Comparison of ENCODE assay signal across 26 cellular contexts in genomic region chr19:13411899-13412298, GRCh38.
"Had no signal": no experiment of that assay in that cellular context is flagged by ENCODE, and none has a peak within 500 bp of the region (broad histone marks: within the 10 kb centered on the region; RNA-seq: fewer than 3 reads in every experiment).

No MANE protein-coding gene starts in this region.

- DNase-seq: Karpas-422; KG1; MG63; NCI-H1092; NCI-H1105 treated with DMSO at 0.1 percent for 48 hours; NCI-H1417 treated with DMSO at 0.1 percent for 48 hours; NCI-H146; NCI-H1694 treated with DMSO at 0.1 percent for 48 hours; NCI-H1930; NCI-H2081; NCI-H2107; NCI-H2227 treated with DMSO at 0.1 percent for 48 hours; NCI-H524; NCI-H526 treated with DMSO at 0.1 percent for 48 hours; NCI-H774; NK-92 treated with Interleukin-12 subunit alpha and Interleukin-12 subunit beta, amount 100 ng/mL, for 24 hours; PC-3; SHP77; SK-N-SH; SW 1271; T-cell had no signal

- H3K36me3 ChIP-seq: MG63 had no signal

- H3K9me3 Mint-ChIP-seq: T-cell had no signal

- H3K4me3 ChIP-seq: MG63 had no signal

- H3K4me1 Mint-ChIP-seq: T-cell had no signal

- H3K9me3 ChIP-seq: MG63, SK-N-SH had no signal

- H3K9ac ChIP-seq: SK-N-SH had no signal

- H3K27ac ChIP-seq: HL-60, RWPE1 had no signal

- H3K36me3 Mint-ChIP-seq: T-cell had no signal

- ATAC-seq: Panc1, PC-3, T-cell had no signal

- H3K27ac Mint-ChIP-seq: T-cell; T-helper 1 cell treated with Interleukin-12 subunit alpha and Interleukin-12 subunit beta and Interleukin-4 antibody, amounts not matched to agents 30 μg/mL and 1 μg/mL, for 36 hours had no signal

- H3K4me2 ChIP-seq: SK-N-SH had no signal

- FAIRE-seq: HTR-8/SVneo had no signal

- H3K4me3 Mint-ChIP-seq: T-cell; T-helper 1 cell treated with Interleukin-12 subunit alpha and Interleukin-12 subunit beta and Interleukin-4 antibody, amounts not matched to agents 30 μg/mL and 1 μg/mL, for 36 hours had no signal
